ENCODE assay signal across 10 cellular contexts in genomic region chr9:22050924-22051323, GRCh38. TPM values are rescaled to one million over a fixed set of nuclear protein-coding genes. Genes with fewer than 3 reads are reported as not detected.
DNase-seq lines count a peak whose midpoint lies in the region; ATAC-seq and TF ChIP-seq lines count a peak whose summit lies in the region.
"Had no signal": no experiment of that assay in that cellular context is flagged by ENCODE, and none has a peak within 500 bp of the region (broad histone marks: within the 10 kb centered on the region; RNA-seq: fewer than 3 reads in every experiment).

No MANE protein-coding gene starts in this region.

- no peaks in the 10 kb centered on the region for H3K9me3 ChIP-seq in neuron (ENCODE audit: low read length)
- H3K9me3 ChIP-seq: heart left ventricle had no signal

- H3K4me3 ChIP-seq in neuron (ENCODE audit: low read length) = no peak overlapping the region
- H3K4me3 ChIP-seq: heart left ventricle had no signal

- H2AFZ ChIP-seq in neuron (ENCODE audit: low read depth, low read length) = peak overlapping the region; percentile 46

- no peak for DNase-seq in NCI-H446 treated with DMSO at 0.1 percent for 48 hours (lab: John Stamatoyannopoulos, UW)
- DNase-seq in HEK293T (ENCODE audit: extremely low spot score) = no peak
- DNase-seq in islet precursor cell = no peak
- DNase-seq in AG08395 (ENCODE audit: low spot score) = no peak
- DNase-seq: aorta, heart left ventricle had no signal

- H3K36me3 ChIP-seq in neuron (ENCODE audit: insufficient read depth, low read length) = no peaks in the 10 kb centered on the region
- H3K36me3 ChIP-seq: heart left ventricle had no signal

- no peaks in the 10 kb centered on the region for H3K27me3 ChIP-seq in neuron (ENCODE audit: insufficient read depth, low read length)

- ATAC-seq in GM19043 (IDR thresholded peaks at IDR 0.05; ENCODE audit: low read depth, unreplicated experiment) (peak; percentile 67), HG02938 (IDR thresholded peaks at IDR 0.05; ENCODE audit: unreplicated experiment) (peak; percentile 88)

- POLR2A ChIA-PET in HEK293T (lab: Yijun Ruan, JAX) = no interaction called here

- H3K4me1 ChIP-seq in neuron (ENCODE audit: insufficient read depth, low read length) = peaks cover 6% of the 10 kb centered on the region

- CTCF ChIA-PET in HEK293T (lab: Yijun Ruan, JAX) = no interaction called here

TF ChIP-seq in PFSK-1, 5 proteins besides CTCF, POLR2A, EP300 and RAD21:
- TF ChIP-seq FOXP2 (optimal IDR thresholded peaks at IDR 0.05; ENCODE audit: borderline replicate concordance, extremely low read depth, extremely low read length, insufficient read depth) (no peak), POLR2AphosphoS5 (IDR thresholded peaks at IDR 0.05; ENCODE audit: low read depth, low read length) (peak; percentile 20; the same call in 1 of the 2 replicates)

TF ChIP-seq in HEK293T, 16 proteins besides CTCF, POLR2A, EP300 and RAD21:
- TF ChIP-seq NFRKB (IDR thresholded peaks at IDR 0.05) (no peak), HDGF (IDR thresholded peaks at IDR 0.05; ENCODE audit: borderline replicate concordance) (no peak), FOXK2 (IDR thresholded peaks at IDR 0.05) (no peak), TARDBP (IDR thresholded peaks at IDR 0.05) (no peak), FOXA1 (IDR thresholded peaks at IDR 0.05) (no peak), L3MBTL2 (conservative IDR thresholded peaks at IDR 0.05) (no peak), SP1 (IDR thresholded peaks at IDR 0.05) (no peak), ZNF384 (IDR thresholded peaks at IDR 0.05) (no peak), LEF1 (IDR thresholded peaks at IDR 0.05; ENCODE audit: borderline replicate concordance) (no peak), SUZ12 (IDR thresholded peaks at IDR 0.05) (no peak), ELF4 (IDR thresholded peaks at IDR 0.05) (no peak)

RNA-seq across cellular contexts. Expression of gene CDKN2B, which starts 41.8 kb away (rescaled TPM):
- polyA plus RNA-seq in PFSK-1 (2012; ENCODE audit: insufficient read length, low read depth) = 53.0 TPM

RNA-seq across cellular contexts. Expression of gene CDKN2B-AS1, which starts 56.3 kb away (rescaled TPM):
- 1.0 TPM for polyA plus RNA-seq in PFSK-1 (2012; ENCODE audit: insufficient read length, low read depth)
- polyA plus RNA-seq: heart left ventricle had no signal

RNA-seq across cellular contexts. Expression of gene CDKN2A, which starts 56.7 kb away (rescaled TPM):
- 810 TPM for polyA plus RNA-seq in PFSK-1 (2012; ENCODE audit: insufficient read length, low read depth)
- polyA plus RNA-seq: heart left ventricle had no signal
